1 cellular context compared by ENCODE assay signal in the genomic region with DNA sequence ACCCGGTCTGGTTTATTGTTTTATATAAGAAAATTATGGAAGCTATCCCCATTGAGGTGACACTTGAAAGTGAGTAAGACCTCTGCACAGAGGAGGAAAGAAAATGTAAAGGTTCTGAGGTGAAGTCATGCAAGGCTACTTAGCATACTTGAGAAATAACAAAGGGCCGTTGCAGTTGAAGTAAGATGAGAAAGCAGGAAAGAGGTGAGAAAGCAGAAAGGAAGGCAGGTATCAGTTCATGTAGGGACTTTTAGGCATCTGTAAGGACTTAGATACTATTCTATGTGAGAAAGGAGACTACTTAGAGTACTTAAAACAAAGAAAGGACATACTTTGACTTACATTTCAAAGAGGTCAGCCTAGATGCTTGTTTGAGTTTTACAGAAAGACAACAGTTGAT.
TF ChIP-seq lines count a peak whose summit lies in the region.

No MANE protein-coding gene starts in this region.

TF ChIP-seq in WTC11, 78 proteins besides CTCF, POLR2A, EP300 and RAD21 (continued from another document):
- TF ChIP-seq, protein P1, sequence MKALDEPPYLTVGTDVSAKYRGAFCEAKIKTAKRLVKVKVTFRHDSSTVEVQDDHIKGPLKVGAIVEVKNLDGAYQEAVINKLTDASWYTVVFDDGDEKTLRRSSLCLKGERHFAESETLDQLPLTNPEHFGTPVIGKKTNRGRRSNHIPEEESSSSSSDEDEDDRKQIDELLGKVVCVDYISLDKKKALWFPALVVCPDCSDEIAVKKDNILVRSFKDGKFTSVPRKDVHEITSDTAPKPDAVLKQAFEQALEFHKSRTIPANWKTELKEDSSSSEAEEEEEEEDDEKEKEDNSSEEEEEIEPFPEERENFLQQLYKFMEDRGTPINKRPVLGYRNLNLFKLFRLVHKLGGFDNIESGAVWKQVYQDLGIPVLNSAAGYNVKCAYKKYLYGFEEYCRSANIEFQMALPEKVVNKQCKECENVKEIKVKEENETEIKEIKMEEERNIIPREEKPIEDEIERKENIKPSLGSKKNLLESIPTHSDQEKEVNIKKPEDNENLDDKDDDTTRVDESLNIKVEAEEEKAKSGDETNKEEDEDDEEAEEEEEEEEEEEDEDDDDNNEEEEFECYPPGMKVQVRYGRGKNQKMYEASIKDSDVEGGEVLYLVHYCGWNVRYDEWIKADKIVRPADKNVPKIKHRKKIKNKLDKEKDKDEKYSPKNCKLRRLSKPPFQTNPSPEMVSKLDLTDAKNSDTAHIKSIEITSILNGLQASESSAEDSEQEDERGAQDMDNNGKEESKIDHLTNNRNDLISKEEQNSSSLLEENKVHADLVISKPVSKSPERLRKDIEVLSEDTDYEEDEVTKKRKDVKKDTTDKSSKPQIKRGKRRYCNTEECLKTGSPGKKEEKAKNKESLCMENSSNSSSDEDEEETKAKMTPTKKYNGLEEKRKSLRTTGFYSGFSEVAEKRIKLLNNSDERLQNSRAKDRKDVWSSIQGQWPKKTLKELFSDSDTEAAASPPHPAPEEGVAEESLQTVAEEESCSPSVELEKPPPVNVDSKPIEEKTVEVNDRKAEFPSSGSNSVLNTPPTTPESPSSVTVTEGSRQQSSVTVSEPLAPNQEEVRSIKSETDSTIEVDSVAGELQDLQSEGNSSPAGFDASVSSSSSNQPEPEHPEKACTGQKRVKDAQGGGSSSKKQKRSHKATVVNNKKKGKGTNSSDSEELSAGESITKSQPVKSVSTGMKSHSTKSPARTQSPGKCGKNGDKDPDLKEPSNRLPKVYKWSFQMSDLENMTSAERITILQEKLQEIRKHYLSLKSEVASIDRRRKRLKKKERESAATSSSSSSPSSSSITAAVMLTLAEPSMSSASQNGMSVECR (CRISPR knock-in tag; IDR thresholded peaks at IDR 0.05; ENCODE audit: borderline replicate concordance) = no peak
- TF ChIP-seq SMAD4 (CRISPR knock-in tag; IDR thresholded peaks at IDR 0.05) = no peak
- no peak for TF ChIP-seq ZNF423 (CRISPR knock-in tag; IDR thresholded peaks at IDR 0.05)
- no peak for TF ChIP-seq ETV6 (CRISPR knock-in tag; IDR thresholded peaks at IDR 0.05)
- no peak for TF ChIP-seq MXD4 (CRISPR knock-in tag; IDR thresholded peaks at IDR 0.05; ENCODE audit: borderline replicate concordance)
- TF ChIP-seq, protein P2, sequence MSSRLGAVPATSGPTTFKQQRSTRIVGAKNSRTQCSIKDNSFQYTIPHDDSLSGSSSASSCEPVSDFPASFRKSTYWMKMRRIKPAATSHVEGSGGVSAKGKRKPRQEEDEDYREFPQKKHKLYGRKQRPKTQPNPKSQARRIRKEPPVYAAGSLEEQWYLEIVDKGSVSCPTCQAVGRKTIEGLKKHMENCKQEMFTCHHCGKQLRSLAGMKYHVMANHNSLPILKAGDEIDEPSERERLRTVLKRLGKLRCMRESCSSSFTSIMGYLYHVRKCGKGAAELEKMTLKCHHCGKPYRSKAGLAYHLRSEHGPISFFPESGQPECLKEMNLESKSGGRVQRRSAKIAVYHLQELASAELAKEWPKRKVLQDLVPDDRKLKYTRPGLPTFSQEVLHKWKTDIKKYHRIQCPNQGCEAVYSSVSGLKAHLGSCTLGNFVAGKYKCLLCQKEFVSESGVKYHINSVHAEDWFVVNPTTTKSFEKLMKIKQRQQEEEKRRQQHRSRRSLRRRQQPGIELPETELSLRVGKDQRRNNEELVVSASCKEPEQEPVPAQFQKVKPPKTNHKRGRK (CRISPR knock-in tag; IDR thresholded peaks at IDR 0.05; ENCODE audit: borderline replicate concordance) = no peak
- TF ChIP-seq, protein P3, sequence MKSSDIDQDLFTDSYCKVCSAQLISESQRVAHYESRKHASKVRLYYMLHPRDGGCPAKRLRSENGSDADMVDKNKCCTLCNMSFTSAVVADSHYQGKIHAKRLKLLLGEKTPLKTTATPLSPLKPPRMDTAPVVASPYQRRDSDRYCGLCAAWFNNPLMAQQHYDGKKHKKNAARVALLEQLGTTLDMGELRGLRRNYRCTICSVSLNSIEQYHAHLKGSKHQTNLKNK (CRISPR knock-in tag; IDR thresholded peaks at IDR 0.05) = no peak
- TF ChIP-seq ZNF263 (CRISPR knock-in tag; IDR thresholded peaks at IDR 0.05; ENCODE audit: low read depth) = no peak
